Comparison of ENCODE assay signal across 14 cellular contexts in the genomic region with DNA sequence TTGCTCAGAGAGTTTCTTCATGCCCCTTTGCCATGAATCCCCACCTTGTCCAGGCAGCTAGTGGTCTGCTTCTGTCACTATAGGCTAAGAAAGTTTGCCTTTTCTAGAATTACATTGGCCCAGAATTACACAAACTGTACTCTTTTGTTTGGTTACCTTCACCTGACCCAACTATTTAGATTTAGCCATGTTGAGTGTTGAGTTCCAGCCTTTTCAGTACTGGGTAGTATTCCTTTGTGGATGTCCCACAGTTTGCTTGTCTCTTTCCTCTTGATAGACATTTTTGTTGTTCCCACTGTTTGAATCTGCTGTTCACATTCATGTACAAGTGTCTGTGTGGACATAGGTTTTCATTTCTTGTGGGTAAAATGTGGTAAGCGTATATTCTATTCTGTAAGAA.
"Had no signal": no experiment of that assay in that cellular context is flagged by ENCODE, and none has a peak within 500 bp of the region (broad histone marks: within the 10 kb centered on the region; RNA-seq: fewer than 3 reads in every experiment).

No MANE protein-coding gene starts in this region.

- ATAC-seq: activated CD4-positive, alpha-beta T cell treated with anti-CD3 and anti-CD28 coated beads for 36 hours; sciatic nerve had no signal

- H3K4me3 ChIP-seq: ascending aorta, breast epithelium, spleen, thyroid gland, vagina had no signal

- H3K4me3 Mint-ChIP-seq: activated CD4-positive, alpha-beta memory T cell treated with anti-CD3 and anti-CD28 coated beads, Interleukin-2, amount 10 ng/mL, durations not matched to agents 7 days and 5 days; activated CD4-positive, alpha-beta T cell treated with anti-CD3 and anti-CD28 coated beads for 36 hours; immature natural killer cell; nephron had no signal

- H3K27me3 Mint-ChIP-seq: activated CD4-positive, alpha-beta memory T cell treated with anti-CD3 and anti-CD28 coated beads, Interleukin-2, amount 10 ng/mL, durations not matched to agents 7 days and 5 days; activated CD4-positive, alpha-beta T cell treated with anti-CD3 and anti-CD28 coated beads for 36 hours had no signal

- H3K27ac ChIP-seq: ascending aorta, breast epithelium, spleen, thyroid gland, vagina, WERI-Rb-1 had no signal

- H3K36me3 ChIP-seq: ascending aorta, breast epithelium, thyroid gland, vagina, WERI-Rb-1 had no signal

- H3K27me3 ChIP-seq: ascending aorta, breast epithelium, spleen, thyroid gland, vagina had no signal

- H3K27ac Mint-ChIP-seq: activated CD4-positive, alpha-beta memory T cell treated with anti-CD3 and anti-CD28 coated beads, Interleukin-2, amount 10 ng/mL, durations not matched to agents 7 days and 5 days; activated CD4-positive, alpha-beta T cell treated with anti-CD3 and anti-CD28 coated beads for 36 hours had no signal

- DNase-seq: activated CD4-positive, alpha-beta memory T cell treated with anti-CD3 and anti-CD28 coated beads, Interleukin-2, amount 10 ng/mL, durations not matched to agents 7 days and 5 days; activated CD4-positive, alpha-beta T cell treated with anti-CD3 and anti-CD28 coated beads for 36 hours; cerebellar nuclear complex; dermis blood vessel endothelial cell; head of caudate nucleus; immature natural killer cell; spleen; thyroid gland; WERI-Rb-1 had no signal

- H3K9me3 ChIP-seq: ascending aorta, breast epithelium, spleen, thyroid gland, vagina had no signal

- H3K9me3 Mint-ChIP-seq: activated CD4-positive, alpha-beta memory T cell treated with anti-CD3 and anti-CD28 coated beads, Interleukin-2, amount 10 ng/mL, durations not matched to agents 7 days and 5 days; immature natural killer cell; nephron had no signal
